8 cellular contexts compared by ENCODE assay signal in the genomic region with DNA sequence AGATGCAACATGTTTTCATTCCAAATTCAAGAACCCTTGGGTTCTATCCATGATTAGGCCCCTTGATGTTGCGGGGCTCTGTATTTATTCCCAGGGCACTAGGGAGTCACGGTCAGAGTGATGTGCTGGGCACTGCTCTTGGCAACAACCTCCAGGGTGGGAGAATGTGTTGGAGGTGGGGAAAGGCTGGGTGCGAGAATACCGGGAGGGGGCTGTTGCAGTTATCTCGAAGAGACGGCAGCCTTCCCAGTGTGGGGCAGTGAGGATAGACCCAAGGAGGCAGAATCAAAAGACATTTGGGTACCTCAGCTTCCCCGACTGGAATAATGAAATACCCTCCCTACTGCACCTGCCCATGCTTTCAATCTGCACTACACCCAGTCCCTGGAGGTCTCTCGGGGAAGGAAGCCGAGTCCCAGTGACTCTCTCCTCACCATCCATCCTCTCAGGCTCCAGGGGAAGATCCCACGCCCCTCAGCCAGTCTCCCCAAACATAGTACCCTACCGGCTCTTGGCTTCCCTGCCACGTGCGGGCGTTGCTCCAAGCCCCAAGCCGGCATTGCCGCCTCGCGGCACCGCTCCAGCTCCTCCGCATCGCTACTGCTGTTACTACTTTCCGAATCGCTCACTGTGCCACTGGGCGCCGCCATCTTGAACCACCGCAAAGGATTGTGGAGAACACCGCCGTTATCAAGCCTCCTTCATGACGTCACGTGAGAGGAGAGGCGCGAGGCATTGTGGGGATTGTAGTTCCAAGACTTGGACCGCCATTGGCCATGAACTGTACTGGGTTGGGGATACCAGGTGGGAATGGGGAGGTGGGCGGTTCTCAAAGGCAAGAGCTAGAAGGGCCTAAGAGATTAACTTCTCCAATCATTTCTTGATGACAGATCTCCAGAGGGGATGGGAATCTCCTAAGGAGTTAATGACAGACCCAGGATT. TPM values are rescaled to one million over a fixed set of nuclear protein-coding genes. Genes with fewer than 3 reads are reported as not detected.
A peak's percentile ranks its signal among the peaks of the same experiment; 100 is the strongest.
DNase-seq lines count a peak whose midpoint lies in the region; ATAC-seq and TF ChIP-seq lines count a peak whose summit lies in the region.

A gene with protein sequence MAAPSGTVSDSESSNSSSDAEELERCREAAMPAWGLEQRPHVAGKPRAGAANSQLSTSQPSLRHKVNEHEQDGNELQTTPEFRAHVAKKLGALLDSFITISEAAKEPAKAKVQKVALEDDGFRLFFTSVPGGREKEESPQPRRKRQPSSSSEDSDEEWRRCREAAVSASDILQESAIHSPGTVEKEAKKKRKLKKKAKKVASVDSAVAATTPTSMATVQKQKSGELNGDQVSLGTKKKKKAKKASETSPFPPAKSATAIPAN (minus strand): TSS at position 663 of the 942 bp plus-strand sequence. CDS start 13 bp downstream, at position 650.

- H3K4me2 ChIP-seq in SU-DHL-6 (ENCODE audit: low read depth, low read length, poor library complexity, severe bottlenecking) (peak within 1 kb of the TSS; percentile 73), parathyroid adenoma (ENCODE audit: low read length) (peak within 1 kb of the TSS; percentile 82)

- H3K9me3 ChIP-seq in SU-DHL-6 (ENCODE audit: insufficient read depth, low read length) (no peaks in the 10 kb centered on the region), parathyroid adenoma (ENCODE audit: control insufficient read depth, low read length) (no peaks in the 10 kb centered on the region), tibial artery (no peaks in the 10 kb centered on the region)

- H3K27ac ChIP-seq in SU-DHL-6 (ENCODE audit: low read depth, low read length) (no peak within 1 kb of the TSS), parathyroid adenoma (peak within 1 kb of the TSS; percentile 26), tibial artery (peak within 1 kb of the TSS; percentile 65 to 78)

- H3K4me1 ChIP-seq in parathyroid adenoma (peaks cover 9% of the 10 kb centered on the region), tibial artery (peaks cover 0 to 6% (median 5%) of the 10 kb centered on the region in 4 donors)

- intact Hi-C loops in Right ventricle myocardium superior (cut with DNase I), result no loop called here
- intact Hi-C loops in tibial artery (cut with DNase I; ENCODE audit: low total_unique reads), result no loop called here

- H3K4me1 Mint-ChIP-seq in activated naive CD8-positive, alpha-beta T cell treated with anti-CD3 and anti-CD28 coated beads for 36 hours, result peaks cover 17% of the 10 kb centered on the region

- no peaks in the 10 kb centered on the region for H3K27me3 Mint-ChIP-seq in activated naive CD8-positive, alpha-beta T cell treated with anti-CD3 and anti-CD28 coated beads for 36 hours

- peak within 1 kb of the TSS; percentile 79 for H3K4me3 ChIP-seq in GM12875 (ENCODE audit: low read depth, low read length)
- H3K4me3 ChIP-seq in SU-DHL-6 (ENCODE audit: insufficient read depth, low read length, poor library complexity, severe bottlenecking), result peak within 1 kb of the TSS; percentile 82
- peak within 1 kb of the TSS; percentile 78 for H3K4me3 ChIP-seq in parathyroid adenoma (ENCODE audit: low read depth, low read length)
- H3K4me3 ChIP-seq in tibial artery, result peak within 1 kb of the TSS; percentile 83 to 87

- no peaks in the 10 kb centered on the region for H4K20me1 ChIP-seq in SU-DHL-6 (ENCODE audit: low read depth, low read length)

- DNase-seq in NCI-H1417 (lab: John Stamatoyannopoulos, UW) (peak; percentile 94 to 98 (median 97)), Right ventricle myocardium superior (peak; percentile 93), tibial artery (peak; percentile 93 to 94)
- DNase-seq in activated naive CD8-positive, alpha-beta T cell treated with anti-CD3 and anti-CD28 coated beads for 36 hours, result peak; percentile 90

- no peaks in the 10 kb centered on the region for H3F3A ChIP-seq in SU-DHL-6 (ENCODE audit: insufficient read depth)

- H3K9ac ChIP-seq in SU-DHL-6 (ENCODE audit: low read length) (peak within 1 kb of the TSS; percentile 73), parathyroid adenoma (no peak within 1 kb of the TSS)

- peak; percentile 95 for ATAC-seq in HG02763 (IDR thresholded peaks at IDR 0.05; ENCODE audit: unreplicated experiment)
- ATAC-seq in Right ventricle myocardium superior (ENCODE audit: poor library complexity), result peak; percentile 99

- H2AFZ ChIP-seq in SU-DHL-6 (ENCODE audit: low read depth, low read length, severe bottlenecking), result peak within 1 kb of the TSS; percentile 37
- peak within 1 kb of the TSS; percentile 85 for H2AFZ ChIP-seq in parathyroid adenoma

- H3K36me3 Mint-ChIP-seq in activated naive CD8-positive, alpha-beta T cell treated with anti-CD3 and anti-CD28 coated beads for 36 hours, result peaks cover 2% of the 10 kb centered on the region

- no peaks in the 10 kb centered on the region for H3K9me2 ChIP-seq in SU-DHL-6 (replicated peaks; ENCODE audit: insufficient read depth, low read length)

- H3K27ac Mint-ChIP-seq in activated naive CD8-positive, alpha-beta T cell treated with anti-CD3 and anti-CD28 coated beads for 36 hours, result peak within 1 kb of the TSS; percentile 98

- TF ChIP-seq CTCF in GM12875 (IDR thresholded peaks at IDR 0.05; ENCODE audit: borderline replicate concordance, insufficient read depth, low read depth, low read length) (no peak), SU-DHL-6 (IDR thresholded peaks at IDR 0.05; ENCODE audit: insufficient read depth, low read length, poor library complexity, severe bottlenecking) (no peak), parathyroid adenoma (IDR thresholded peaks at IDR 0.05) (no peak), tibial artery (IDR thresholded peaks at IDR 0.05) (no peak)

- peaks cover 13% of the 10 kb centered on the region for H3K79me2 ChIP-seq in SU-DHL-6 (ENCODE audit: insufficient read depth, low read length)
- H3K79me2 ChIP-seq in parathyroid adenoma, result peaks cover 11% of the 10 kb centered on the region

- H3K27me3 ChIP-seq in SU-DHL-6 (ENCODE audit: low read length), result no peaks in the 10 kb centered on the region
- no peaks in the 10 kb centered on the region for H3K27me3 ChIP-seq in parathyroid adenoma (ENCODE audit: control insufficient read depth, insufficient read depth, low read length)
- H3K27me3 ChIP-seq in tibial artery, result no peaks in the 10 kb centered on the region

- no peaks in the 10 kb centered on the region for H3K9me3 Mint-ChIP-seq in activated naive CD8-positive, alpha-beta T cell treated with anti-CD3 and anti-CD28 coated beads for 36 hours

- H3K36me3 ChIP-seq in SU-DHL-6 (ENCODE audit: low read length) (no peaks in the 10 kb centered on the region; the same call in 1 of the 2 replicates), parathyroid adenoma (ENCODE audit: control insufficient read depth, insufficient read depth, low read length) (no peaks in the 10 kb centered on the region), tibial artery (peaks cover 0 to 21% (median 8%) of the 10 kb centered on the region in 3 donors)

- H3K4me3 Mint-ChIP-seq in activated naive CD8-positive, alpha-beta T cell treated with anti-CD3 and anti-CD28 coated beads for 36 hours, result peak within 1 kb of the TSS; percentile 99

RNA-seq across cellular contexts. Expression of the gene that starts here (rescaled TPM):
- 10 to 100 TPM; 32.4 to 35.8 TPM for total RNA-seq in activated naive CD8-positive, alpha-beta T cell treated with anti-CD3 and anti-CD28 coated beads for 36 hours
- total RNA-seq in Right ventricle myocardium superior, result 7.2 TPM
